In genomic region chr2:230895536-230896345, GRCh38 we compare ENCODE assay signal across 15 cellular contexts. TPM values are rescaled to one million over a fixed set of nuclear protein-coding genes. Genes with fewer than 3 reads are reported as not detected.
DNase-seq lines count a peak whose midpoint lies in the region; ATAC-seq and TF ChIP-seq lines count a peak whose summit lies in the region.
"Had no signal": no experiment of that assay in that cellular context is flagged by ENCODE, and none has a peak within 500 bp of the region (broad histone marks: within the 10 kb centered on the region; RNA-seq: fewer than 3 reads in every experiment).

No MANE protein-coding gene starts in this region.

- H3K36me3 ChIP-seq in right lobe of liver: no peaks in the 10 kb centered on the region
- H3K36me3 ChIP-seq: tibial nerve had no signal

- H3K27ac ChIP-seq in right lobe of liver: no peak overlapping the region
- H3K27ac ChIP-seq: psoas muscle had no signal

- WGBS in right lobe of liver (ENCODE audit: insufficient coverage, low coverage, low lambda C conversion rate, missing lambda C conversion rate): 11% methylated on average over 1 of the region's 6 CpGs

- DNase-seq in activated naive CD8-positive, alpha-beta T cell treated with anti-CD3 and anti-CD28 coated beads, Interleukin-2, amount 50 U/mL, for 24 hours: peak; percentile 1
- DNase-seq in activated naive CD8-positive, alpha-beta T cell treated with anti-CD3 and anti-CD28 coated beads for 36 hours: no peak
- DNase-seq in activated CD8-positive, alpha-beta memory T cell treated with anti-CD3 and anti-CD28 coated beads, Interleukin-2, amount 50 U/mL, for 48 hours: peak; percentile 47
- DNase-seq in right lobe of liver: peak in 2 of 3 donors; percentile 24 to 28
- DNase-seq in type B pancreatic cell (ENCODE audit: extremely low spot score, unreplicated experiment): peak; percentile 56
- DNase-seq in T-helper 17 cell: no peak
- DNase-seq: activated CD4-positive, alpha-beta T cell treated with anti-CD3 and anti-CD28 coated beads, Interleukin-2, amount 50 U/mL, for 1 hour; effector memory CD8-positive, alpha-beta T cell; foreskin melanocyte; NCI-H1092 treated with DMSO at 0.1 percent for 48 hours; NCI-H446; psoas muscle had no signal

- TF ChIP-seq POLR2A in right lobe of liver (IDR thresholded peaks at IDR 0.05): no peak

- peaks cover 13% of the 10 kb centered on the region for H3K27me3 Mint-ChIP-seq in activated naive CD8-positive, alpha-beta T cell treated with anti-CD3 and anti-CD28 coated beads, Interleukin-2, amount 50 U/mL, for 24 hours
- no peaks in the 10 kb centered on the region for H3K27me3 Mint-ChIP-seq in activated naive CD8-positive, alpha-beta T cell treated with anti-CD3 and anti-CD28 coated beads for 36 hours
- peaks cover 11% of the 10 kb centered on the region for H3K27me3 Mint-ChIP-seq in type B pancreatic cell
- peaks cover 77% of the 10 kb centered on the region for H3K27me3 Mint-ChIP-seq in T-helper 17 cell

- H3K4me3 ChIP-seq in right lobe of liver: no peak overlapping the region
- H3K4me3 ChIP-seq: psoas muscle, tibial nerve had no signal

- H3K4me1 ChIP-seq in right lobe of liver: no peaks in the 10 kb centered on the region
- H3K4me1 ChIP-seq: psoas muscle had no signal

- TF ChIP-seq CTCF in right lobe of liver (IDR thresholded peaks at IDR 0.05) (no peak), type B pancreatic cell (conservative IDR thresholded peaks at IDR 0.05) (no peak)

- H3K36me3 Mint-ChIP-seq in activated naive CD8-positive, alpha-beta T cell treated with anti-CD3 and anti-CD28 coated beads, Interleukin-2, amount 50 U/mL, for 24 hours (ENCODE audit: low read depth): no peaks in the 10 kb centered on the region
- peaks cover 3% of the 10 kb centered on the region for H3K36me3 Mint-ChIP-seq in activated naive CD8-positive, alpha-beta T cell treated with anti-CD3 and anti-CD28 coated beads for 36 hours
- H3K36me3 Mint-ChIP-seq in type B pancreatic cell (no peaks in the 10 kb centered on the region), T-helper 17 cell (ENCODE audit: low read depth) (no peaks in the 10 kb centered on the region)

- no peaks in the 10 kb centered on the region for H3K27me3 ChIP-seq in right lobe of liver

- H3K4me3 Mint-ChIP-seq in activated naive CD8-positive, alpha-beta T cell treated with anti-CD3 and anti-CD28 coated beads, Interleukin-2, amount 50 U/mL, for 24 hours: no peak overlapping the region
- no peak overlapping the region for H3K4me3 Mint-ChIP-seq in activated naive CD8-positive, alpha-beta T cell treated with anti-CD3 and anti-CD28 coated beads for 36 hours
- H3K4me3 Mint-ChIP-seq in type B pancreatic cell (no peak overlapping the region), T-helper 17 cell (no peak overlapping the region)

- H3K9me3 ChIP-seq in right lobe of liver (no peaks in the 10 kb centered on the region), T-helper 17 cell (ENCODE audit: control insufficient read depth, low read length, poor library complexity, severe bottlenecking) (no peaks in the 10 kb centered on the region)
- H3K9me3 ChIP-seq: psoas muscle had no signal

- no peak overlapping the region for H3K27ac Mint-ChIP-seq in activated naive CD8-positive, alpha-beta T cell treated with anti-CD3 and anti-CD28 coated beads, Interleukin-2, amount 50 U/mL, for 24 hours
- no peak overlapping the region for H3K27ac Mint-ChIP-seq in activated naive CD8-positive, alpha-beta T cell treated with anti-CD3 and anti-CD28 coated beads for 36 hours
- peak overlapping the region; percentile 34 for H3K27ac Mint-ChIP-seq in type B pancreatic cell
- H3K27ac Mint-ChIP-seq in T-helper 17 cell: no peak overlapping the region
- H3K27ac Mint-ChIP-seq: effector memory CD8-positive, alpha-beta T cell had no signal

- intact Hi-C loops in right lobe of liver (cut with DNase I): no loop called here

- H3K4me1 Mint-ChIP-seq in activated naive CD8-positive, alpha-beta T cell treated with anti-CD3 and anti-CD28 coated beads, Interleukin-2, amount 50 U/mL, for 24 hours: peaks cover 64% of the 10 kb centered on the region
- H3K4me1 Mint-ChIP-seq in activated naive CD8-positive, alpha-beta T cell treated with anti-CD3 and anti-CD28 coated beads for 36 hours: peaks cover 48% of the 10 kb centered on the region
- peaks cover 15% of the 10 kb centered on the region for H3K4me1 Mint-ChIP-seq in type B pancreatic cell (ENCODE audit: unreplicated experiment)
- H3K4me1 Mint-ChIP-seq in T-helper 17 cell: peaks cover 9% of the 10 kb centered on the region

- ATAC-seq in activated naive CD8-positive, alpha-beta T cell treated with anti-CD3 and anti-CD28 coated beads, Interleukin-2, amount 50 U/mL, for 24 hours: no peak
- ATAC-seq in right lobe of liver: no peak
- no peak for ATAC-seq in T-helper 17 cell
- no peak for ATAC-seq in GM19324 (IDR thresholded peaks at IDR 0.05; ENCODE audit: low FRiP score, unreplicated experiment)
- ATAC-seq in GM21360 (IDR thresholded peaks at IDR 0.05; ENCODE audit: unreplicated experiment): no peak
- ATAC-seq: effector memory CD8-positive, alpha-beta T cell; psoas muscle had no signal

- H3K9me3 Mint-ChIP-seq in activated naive CD8-positive, alpha-beta T cell treated with anti-CD3 and anti-CD28 coated beads, Interleukin-2, amount 50 U/mL, for 24 hours: no peaks in the 10 kb centered on the region
- H3K9me3 Mint-ChIP-seq in activated naive CD8-positive, alpha-beta T cell treated with anti-CD3 and anti-CD28 coated beads for 36 hours: peaks cover 3% of the 10 kb centered on the region
- no peaks in the 10 kb centered on the region for H3K9me3 Mint-ChIP-seq in type B pancreatic cell
- H3K9me3 Mint-ChIP-seq: effector memory CD8-positive, alpha-beta T cell had no signal

RNA-seq across cellular contexts. Expression of gene GPR55, which starts 29.3 kb away (rescaled TPM):
- 10 to 100 TPM; 18.8 to 20.4 TPM for total RNA-seq in activated naive CD8-positive, alpha-beta T cell treated with anti-CD3 and anti-CD28 coated beads for 36 hours
- under 1 TPM in 3 of 6 experiments, not detected in 3; 0.06 to 0.12 (median 0.07) TPM for total RNA-seq in right lobe of liver
- 0.24 TPM in 1 of 2 replicates, not detected in the other for total RNA-seq in type B pancreatic cell (ENCODE audit: low replicate concordance)
- total RNA-seq in T-helper 17 cell: 1 to 10 TPM; 3.8 to 8.3 TPM

RNA-seq across cellular contexts. Expression of gene ITM2C, which starts 31.0 kb away (rescaled TPM):
- total RNA-seq in activated naive CD8-positive, alpha-beta T cell treated with anti-CD3 and anti-CD28 coated beads for 36 hours: 10 to 100 TPM; 69.9 to 73.6 TPM
- 10 to 100 TPM; 11.1 to 26.9 (median 24.2) TPM for total RNA-seq in right lobe of liver
- total RNA-seq in type B pancreatic cell (ENCODE audit: low replicate concordance): 211 and 285 TPM in 2 replicates
- total RNA-seq in T-helper 17 cell: 10 to 100 TPM; 15.3 to 18.6 TPM

Comparison
In these comparisons a context has a peak if more than half of its experiments do, and no peak if none do; other contexts are left out.
1. DNase-seq: peak in activated naive CD8-positive, alpha-beta T cell treated with anti-CD3 and anti-CD28 coated beads, Interleukin-2, amount 50 U/mL, for 24 hours (single experiment), activated CD8-positive, alpha-beta memory T cell treated with anti-CD3 and anti-CD28 coated beads, Interleukin-2, amount 50 U/mL, for 48 hours (single experiment), right lobe of liver (2 of 3) and type B pancreatic cell (single experiment); none in activated naive CD8-positive, alpha-beta T cell treated with anti-CD3 and anti-CD28 coated beads for 36 hours (single experiment) and T-helper 17 cell (0 of 3).